Comparison of ENCODE assay signal across 8 cellular contexts in genomic region chr14:74018704-74019407, GRCh38. TPM values are rescaled to one million over a fixed set of nuclear protein-coding genes. Genes with fewer than 3 reads are reported as not detected.
DNase-seq lines count a peak whose midpoint lies in the region; ATAC-seq and TF ChIP-seq lines count a peak whose summit lies in the region.

Gene BBOF1, plus strand, starts transcription at chr14:74019349. Its CDS starts 130 bp downstream, at chr14:74019479.
A gene with protein sequence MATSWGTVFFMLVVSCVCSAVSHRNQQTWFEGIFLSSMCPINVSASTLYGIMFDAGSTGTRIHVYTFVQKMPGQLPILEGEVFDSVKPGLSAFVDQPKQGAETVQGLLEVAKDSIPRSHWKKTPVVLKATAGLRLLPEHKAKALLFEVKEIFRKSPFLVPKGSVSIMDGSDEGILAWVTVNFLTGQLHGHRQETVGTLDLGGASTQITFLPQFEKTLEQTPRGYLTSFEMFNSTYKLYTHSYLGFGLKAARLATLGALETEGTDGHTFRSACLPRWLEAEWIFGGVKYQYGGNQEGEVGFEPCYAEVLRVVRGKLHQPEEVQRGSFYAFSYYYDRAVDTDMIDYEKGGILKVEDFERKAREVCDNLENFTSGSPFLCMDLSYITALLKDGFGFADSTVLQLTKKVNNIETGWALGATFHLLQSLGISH (minus strand): TSS chr14:74019288. CDS start chr14:73988102, 31,186 bp downstream.

- no peaks in the 10 kb centered on the region for H3K9me3 ChIP-seq in psoas muscle

- ATAC-seq in HG02763 (IDR thresholded peaks at IDR 0.05; ENCODE audit: unreplicated experiment) = peak; percentile 85
- peak; percentile 99 for ATAC-seq in left ventricle myocardium superior
- ATAC-seq in psoas muscle = peak; percentile 97 to 99 (median 98)

- peaks cover 0 to 16% of the 10 kb centered on the region in 2 donors for H3K36me3 ChIP-seq in psoas muscle (ENCODE audit: insufficient read depth in 1 of 2, low read depth in 1 of 2)

- intact Hi-C loops in left ventricle myocardium superior (cut with micrococcal nuclease) (no loop called here), psoas muscle (cut with DNase I) (loop anchor here in 1 of 2 donors (2.0 kb wide), 1 partner anchor 68 kb away; the partner anchor contains the start of genes COQ6 and FAM161B)

- peaks cover 3% of the 10 kb centered on the region for H3K4me1 ChIP-seq in psoas muscle

- DNase-seq in GM12865 (ENCODE audit: low read depth) (peak; percentile 88), NCI-H1417 treated with DMSO at 0.1 percent for 48 hours (lab: John Stamatoyannopoulos, UW) (peak; percentile 55), T-helper 1 cell (peak; percentile 79 to 90 (median 84)), amniotic stem cell (lab: John Stamatoyannopoulos, UW) (peak; percentile 84), left ventricle myocardium superior (peak; percentile 94), psoas muscle (peak; percentile 88 to 93), ureter (ENCODE audit: low spot score) (peak; percentile 84)

- TF ChIP-seq CTCF in GM12865 (IDR thresholded peaks at IDR 0.05; ENCODE audit: insufficient read depth, low read depth, low read length, missing control alignments) (no peak), psoas muscle (IDR thresholded peaks at IDR 0.05) (no peak)

- 0 to 1% (median 1%) methylated on average over 69 to 86 of the region's 86 CpGs for WGBS in psoas muscle, 3 donors

- H3K27me3 ChIP-seq in psoas muscle (ENCODE audit: insufficient read depth in 3 of 3, low read length in 2 of 3) = no peaks in the 10 kb centered on the region

- H3K27ac ChIP-seq in psoas muscle = peak within 1 kb of the TSS; percentile 99

- H3K4me3 ChIP-seq in GM12865 (ENCODE audit: low read depth, low read length) (peak within 1 kb of the TSS; percentile 87), psoas muscle (peak within 1 kb of the TSS; percentile 97)

RNA-seq across cellular contexts. Expression of gene BBOF1, which starts in this region (rescaled TPM):
- total RNA-seq in left ventricle myocardium superior = 2.5 TPM
- 1 to 10 TPM; 1.0 to 1.7 (median 1.3) TPM for total RNA-seq in psoas muscle
- 1 to 10 TPM; 1.1 to 3.2 (median 2.1) TPM for polyA plus RNA-seq in psoas muscle
- total RNA-seq in ureter = 7.5 TPM

RNA-seq across cellular contexts. Expression of the second gene that starts in this region (rescaled TPM):
- total RNA-seq in left ventricle myocardium superior = 6.9 TPM
- 10 to 100 TPM in 1 of 4 donors, 1 to 10 TPM in 3; 5.2 to 11.5 (median 9.1) TPM for total RNA-seq in psoas muscle
- polyA plus RNA-seq in psoas muscle = 1 to 10 TPM; 4.6 to 9.1 (median 5.0) TPM
- total RNA-seq in ureter = 55.4 TPM

Comparison
In these comparisons a context has a peak if more than half of its experiments do, and no peak if none do; other contexts are left out.
1. Peak in every context shown above with its lines: DNase-seq, ATAC-seq, H3K4me3 ChIP-seq and H3K27ac ChIP-seq.